In genomic region chr3:42855547-42856380, GRCh38 we compare ENCODE assay signal across 1 cellular context.
TF ChIP-seq lines count a peak whose summit lies in the region.

No MANE protein-coding gene starts in this region.

TF ChIP-seq in HepG2, 621 proteins besides CTCF, POLR2A, EP300 and RAD21 (continues in another document):
- TF ChIP-seq NR2C2 (CRISPR knock-in tag; IDR thresholded peaks at IDR 0.05; ENCODE audit: borderline replicate concordance) (peak; percentile 90), NCOR1 (IDR thresholded peaks at IDR 0.05; ENCODE audit: borderline replicate concordance, low read length) (peak; percentile 95; the same call in 1 of the 2 replicates), MED8 (CRISPR knock-in tag; IDR thresholded peaks at IDR 0.05; ENCODE audit: insufficient replicate concordance) (peak; percentile 78), RFX3 (CRISPR knock-in tag; IDR thresholded peaks at IDR 0.05) (no peak), ELF3 (CRISPR knock-in tag; IDR thresholded peaks at IDR 0.05) (peak; percentile 60), IKZF5 (CRISPR knock-in tag; IDR thresholded peaks at IDR 0.05) (peak; percentile 89), PHF5A (CRISPR knock-in tag; IDR thresholded peaks at IDR 0.05; ENCODE audit: low read depth, unreplicated experiment) (peak; percentile 18), HNF1A (IDR thresholded peaks at IDR 0.05; ENCODE audit: low read depth) (peak; percentile 65; the same call in 1 of the 2 replicates), HNF1A (CRISPR knock-in tag; IDR thresholded peaks at IDR 0.05; ENCODE audit: borderline replicate concordance) (peak; percentile 83), ARHGAP35 (CRISPR knock-in tag; IDR thresholded peaks at IDR 0.05; ENCODE audit: borderline replicate concordance) (no peak), ZNF484 (CRISPR knock-in tag; IDR thresholded peaks at IDR 0.05; ENCODE audit: borderline replicate concordance, low read depth) (no peak), RCOR2 (CRISPR knock-in tag; IDR thresholded peaks at IDR 0.05) (peak; percentile 79), MXI1 (IDR thresholded peaks at IDR 0.05; ENCODE audit: borderline replicate concordance, low read depth, low read length) (0 out of 3 replicates have a peak, but pooled peaks have one; percentile 8), TBX3 (IDR thresholded peaks at IDR 0.05; ENCODE audit: borderline replicate concordance) (peak; percentile 92; the same call in 1 of the 2 replicates), ZNF737 (CRISPR knock-in tag; IDR thresholded peaks at IDR 0.05; ENCODE audit: borderline replicate concordance) (0 out of 2 replicates have a peak, but pooled peaks have one; percentile 16), JUND (CRISPR knock-in tag; IDR thresholded peaks at IDR 0.05) (peak; percentile 80), MAZ (IDR thresholded peaks at IDR 0.05; ENCODE audit: borderline replicate concordance, low read depth, low read length) (no peak), MAZ (CRISPR knock-in tag; IDR thresholded peaks at IDR 0.05; ENCODE audit: low read depth) (peak; percentile 57; the same call in 1 of the 2 replicates), SNAPC4 (CRISPR knock-in tag; IDR thresholded peaks at IDR 0.05) (peak; percentile 51; the same call in 1 of the 2 replicates), ARNTL (CRISPR knock-in tag; IDR thresholded peaks at IDR 0.05) (0 out of 2 replicates have a peak, but pooled peaks have one; percentile 43), ZNF337 (CRISPR knock-in tag; IDR thresholded peaks at IDR 0.05; ENCODE audit: borderline replicate concordance, low read depth) (no peak), YEATS4 (CRISPR knock-in tag; IDR thresholded peaks at IDR 0.05; ENCODE audit: borderline replicate concordance) (peak; percentile 47; the same call in 1 of the 2 replicates), PITX1 (CRISPR knock-in tag; IDR thresholded peaks at IDR 0.05) (peak; percentile 72), PHF21A (CRISPR knock-in tag; IDR thresholded peaks at IDR 0.05) (peak; percentile 94), ZNF703 (CRISPR knock-in tag; IDR thresholded peaks at IDR 0.05; ENCODE audit: borderline replicate concordance) (peak; percentile 86; the same call in 1 of the 2 replicates), CBX5 (CRISPR knock-in tag; IDR thresholded peaks at IDR 0.05; ENCODE audit: borderline replicate concordance) (peak; percentile 77; the same call in 1 of the 2 replicates), KDM1A (CRISPR knock-in tag; IDR thresholded peaks at IDR 0.05) (peak; percentile 66; the same call in 1 of the 2 replicates), PCBP2 (optimal IDR thresholded peaks at IDR 0.05; ENCODE audit: low read depth, low read length, poor library complexity, severe bottlenecking) (no peak), ETV5 (CRISPR knock-in tag; IDR thresholded peaks at IDR 0.05; ENCODE audit: borderline replicate concordance) (peak; percentile 61; the same call in 1 of the 2 replicates), ZBTB4 (CRISPR knock-in tag; IDR thresholded peaks at IDR 0.05; ENCODE audit: borderline replicate concordance) (peak; percentile 82), ZNF260 (CRISPR knock-in tag; IDR thresholded peaks at IDR 0.05; ENCODE audit: borderline replicate concordance, low read depth) (no peak), CBFB (CRISPR knock-in tag; IDR thresholded peaks at IDR 0.05) (peak; percentile 75; the same call in 1 of the 2 replicates), GMEB1 (CRISPR knock-in tag; IDR thresholded peaks at IDR 0.05; ENCODE audit: borderline replicate concordance) (no peak), ZNF556 (CRISPR knock-in tag; IDR thresholded peaks at IDR 0.05; ENCODE audit: borderline replicate concordance) (peak; percentile 63; the same call in 1 of the 2 replicates), KLF15 (CRISPR knock-in tag; IDR thresholded peaks at IDR 0.05; ENCODE audit: borderline replicate concordance) (no peak), FOXK1 (CRISPR knock-in tag; IDR thresholded peaks at IDR 0.05; ENCODE audit: borderline replicate concordance, low read depth) (peak; percentile 70; the same call in 1 of the 2 replicates), MAX (IDR thresholded peaks at IDR 0.05) (peak; percentile 88), ZNF160 (CRISPR knock-in tag; IDR thresholded peaks at IDR 0.05) (0 out of 2 replicates have a peak, but pooled peaks have one; percentile 10), MBD4 (IDR thresholded peaks at IDR 0.05; ENCODE audit: borderline replicate concordance, low read length) (no peak), ZNF784 (CRISPR knock-in tag; IDR thresholded peaks at IDR 0.05; ENCODE audit: borderline replicate concordance) (no peak), IRF2 (CRISPR knock-in tag; IDR thresholded peaks at IDR 0.05) (peak; percentile 91), TFE3 (CRISPR knock-in tag; IDR thresholded peaks at IDR 0.05) (peak; percentile 72; the same call in 1 of the 2 replicates)
